Comparison of ENCODE assay signal across 11 cellular contexts in genomic region chr12:102950107-102950949, GRCh38. TPM values are rescaled to one million over a fixed set of nuclear protein-coding genes. Genes with fewer than 3 reads are reported as not detected.
DNase-seq lines count a peak whose midpoint lies in the region; ATAC-seq and TF ChIP-seq lines count a peak whose summit lies in the region.
"Had no signal": no experiment of that assay in that cellular context is flagged by ENCODE, and none has a peak within 500 bp of the region (broad histone marks: within the 10 kb centered on the region; RNA-seq: fewer than 3 reads in every experiment).

No MANE protein-coding gene starts in this region.

- H3K36me3 ChIP-seq in left lung, result no peaks in the 10 kb centered on the region

- H3K27me3 ChIP-seq in left lung, result peaks cover 33 to 82% of the 10 kb centered on the region in 2 donors

- H3K9me3 Mint-ChIP-seq in activated CD8-positive, alpha-beta T cell treated with anti-CD3 and anti-CD28 coated beads, Interleukin-2, amount 10 ng/mL, durations not matched to agents 7 days and 5 days (ENCODE audit: insufficient read depth), result no peaks in the 10 kb centered on the region
- H3K9me3 Mint-ChIP-seq: activated T-helper 2 cell treated with anti-CD3 and anti-CD28 coated beads, Interferon-gamma antibody, Interleukin-2, Interleukin-4, amounts not matched to agents 10 μg/mL and 5 μg/mL and 100 μg/mL, durations not matched to agents 14 hours and 24 hours and 36 hours had no signal

- H3K4me3 Mint-ChIP-seq in activated CD8-positive, alpha-beta T cell treated with anti-CD3 and anti-CD28 coated beads, Interleukin-2, amount 10 ng/mL, durations not matched to agents 7 days and 5 days, result peak overlapping the region; percentile 3

- no peaks in the 10 kb centered on the region for H3K36me3 Mint-ChIP-seq in activated CD8-positive, alpha-beta T cell treated with anti-CD3 and anti-CD28 coated beads, Interleukin-2, amount 10 ng/mL, durations not matched to agents 7 days and 5 days (ENCODE audit: low read depth)

- CTCF ChIA-PET in activated CD8-positive, alpha-beta T cell treated with anti-CD3 and anti-CD28 coated beads, Interleukin-2, amount 10 ng/mL, durations not matched to agents 7 days and 5 days (lab: Charles Lee), result interaction anchor here (0.7 to 4.8 kb wide), 6 partner anchors 10 to 598 kb away, joined by 3 to 79 read pairs (median 4); no protein-coding TSS in a partner anchor

- POLR2A ChIA-PET in activated CD8-positive, alpha-beta T cell treated with anti-CD3 and anti-CD28 coated beads, Interleukin-2, amount 10 ng/mL, durations not matched to agents 7 days and 5 days (lab: Charles Lee), result no interaction called here

- intact Hi-C loops in left lung (cut with DNase I), result no loop called here

- DNase-seq in DMS153 (lab: John Stamatoyannopoulos, UW) (peak; percentile 88), left lung (peak in 1 of 2 donors; percentile 80), germinal center (ENCODE audit: low spot score) (no peak), SW480 (ENCODE audit: low spot score) (no peak)
- no peak for DNase-seq in activated CD8-positive, alpha-beta T cell treated with anti-CD3 and anti-CD28 coated beads, Interleukin-2, amount 10 ng/mL, durations not matched to agents 7 days and 5 days
- DNase-seq: psoas muscle had no signal

- no peak overlapping the region for H3K4me3 ChIP-seq in left lung
- H3K4me3 ChIP-seq: psoas muscle had no signal

- peaks cover 70% of the 10 kb centered on the region for H3K27me3 Mint-ChIP-seq in activated CD8-positive, alpha-beta T cell treated with anti-CD3 and anti-CD28 coated beads, Interleukin-2, amount 10 ng/mL, durations not matched to agents 7 days and 5 days (ENCODE audit: low read depth)

- no peak overlapping the region for H3K27ac Mint-ChIP-seq in activated CD8-positive, alpha-beta T cell treated with anti-CD3 and anti-CD28 coated beads, Interleukin-2, amount 10 ng/mL, durations not matched to agents 7 days and 5 days
- H3K27ac Mint-ChIP-seq: activated T-helper 2 cell treated with anti-CD3 and anti-CD28 coated beads, Interferon-gamma antibody, Interleukin-2, Interleukin-4, amounts not matched to agents 10 μg/mL and 5 μg/mL and 100 μg/mL, durations not matched to agents 14 hours and 24 hours and 36 hours had no signal

- H3K4me1 ChIP-seq in left lung, result no peaks in the 10 kb centered on the region
- H3K4me1 ChIP-seq: psoas muscle had no signal

- peaks cover 23% of the 10 kb centered on the region for H3K4me1 Mint-ChIP-seq in activated CD8-positive, alpha-beta T cell treated with anti-CD3 and anti-CD28 coated beads, Interleukin-2, amount 10 ng/mL, durations not matched to agents 7 days and 5 days (ENCODE audit: low read depth)

- H3K9me3 ChIP-seq in left lung, result no peaks in the 10 kb centered on the region
- H3K9me3 ChIP-seq: psoas muscle had no signal

- H3K27ac ChIP-seq in left lung, result no peak overlapping the region
- H3K27ac ChIP-seq: psoas muscle had no signal

- peak; percentile 40 for ATAC-seq in HG03354 (IDR thresholded peaks at IDR 0.05; ENCODE audit: poor library complexity, severe bottlenecking, unreplicated experiment)
- no peak for ATAC-seq in activated CD8-positive, alpha-beta T cell treated with anti-CD3 and anti-CD28 coated beads, Interleukin-2, amount 10 ng/mL, durations not matched to agents 7 days and 5 days
- peak; percentile 69 for ATAC-seq in left lung
- no peak for ATAC-seq in GM21526 (IDR thresholded peaks at IDR 0.05; ENCODE audit: low FRiP score, unreplicated experiment)
- no peak for ATAC-seq in HG02885 (IDR thresholded peaks at IDR 0.05; ENCODE audit: poor library complexity, unreplicated experiment)
- ATAC-seq: psoas muscle, SK-N-SH treated with all-trans-retinoic acid at 6 μM for 48 hours had no signal

- no peak for TF ChIP-seq CTCF in left lung (IDR thresholded peaks at IDR 0.05)

RNA-seq across cellular contexts. Expression of gene ASCL1, which starts 7.1 kb away (rescaled TPM):
- total RNA-seq in activated CD8-positive, alpha-beta T cell treated with anti-CD3 and anti-CD28 coated beads, Interleukin-2, amount 10 ng/mL, durations not matched to agents 7 days and 5 days, result not detected
- total RNA-seq in left lung, result under 1 TPM in 1 of 2 donors, not detected in 1; 0.34 TPM
- total RNA-seq: activated T-helper 2 cell treated with anti-CD3 and anti-CD28 coated beads, Interferon-gamma antibody, Interleukin-2, Interleukin-4, amounts not matched to agents 10 μg/mL and 5 μg/mL and 100 μg/mL, durations not matched to agents 14 hours and 24 hours and 36 hours; psoas muscle had no signal

RNA-seq across cellular contexts. Expression of gene PAH, which starts 33.3 kb away (rescaled TPM):
- total RNA-seq in activated CD8-positive, alpha-beta T cell treated with anti-CD3 and anti-CD28 coated beads, Interleukin-2, amount 10 ng/mL, durations not matched to agents 7 days and 5 days, result not detected
- not detected for total RNA-seq in left lung
- total RNA-seq: activated T-helper 2 cell treated with anti-CD3 and anti-CD28 coated beads, Interferon-gamma antibody, Interleukin-2, Interleukin-4, amounts not matched to agents 10 μg/mL and 5 μg/mL and 100 μg/mL, durations not matched to agents 14 hours and 24 hours and 36 hours had no signal

Comparison
In these comparisons a context has a peak if more than half of its experiments do, and no peak if none do; other contexts are left out.
1. ATAC-seq: peak in HG03354 (single experiment) and left lung (single experiment); none in activated CD8-positive, alpha-beta T cell treated with anti-CD3 and anti-CD28 coated beads, Interleukin-2, amount 10 ng/mL, durations not matched to agents 7 days and 5 days (single experiment), GM21526 (single experiment) and HG02885 (single experiment).